2 cellular contexts compared by ENCODE assay signal in the genomic region with DNA sequence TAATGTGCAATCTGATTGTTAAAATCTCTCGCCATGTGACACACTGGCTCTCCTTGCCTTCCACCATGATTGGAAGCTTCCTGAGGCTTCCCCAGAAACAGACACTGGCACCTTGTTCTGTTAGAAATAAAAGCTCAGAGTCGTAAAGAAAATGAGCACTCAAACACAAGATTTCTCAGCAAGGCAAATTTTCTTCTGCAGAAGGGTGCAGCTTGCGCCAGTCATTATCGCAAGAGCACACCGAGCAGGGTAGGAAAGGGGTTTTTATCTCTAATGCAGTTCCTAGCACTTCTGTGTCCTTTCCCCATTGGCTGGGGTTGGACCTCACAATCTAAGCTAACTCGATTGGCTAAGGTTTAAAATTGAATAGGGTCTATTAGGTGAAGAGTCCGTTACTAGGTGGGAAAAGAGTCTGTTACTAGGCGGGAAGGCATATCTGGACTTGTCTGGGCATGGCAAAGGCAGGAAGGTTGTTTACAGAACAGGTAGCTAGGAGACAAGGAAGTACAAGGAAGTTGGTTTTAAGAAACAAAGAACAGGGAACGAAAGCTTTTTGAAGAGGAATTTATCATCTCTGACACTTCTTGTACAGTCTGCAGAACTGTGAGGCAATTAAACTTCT.
TF ChIP-seq lines count a peak whose summit lies in the region.

No MANE protein-coding gene starts in this region.

TF ChIP-seq in GM23338, 12 proteins besides CTCF, POLR2A, EP300 and RAD21 (continues in another document):
- TF ChIP-seq ZNF114 (CRISPR knock-in tag; IDR thresholded peaks at IDR 0.05) (no peak), CREB1 (CRISPR knock-in tag; IDR thresholded peaks at IDR 0.05; ENCODE audit: low read depth) (no peak), NANOG (IDR thresholded peaks at IDR 0.05; ENCODE audit: borderline replicate concordance) (no peak), POLR2AphosphoS5 (IDR thresholded peaks at IDR 0.05; ENCODE audit: low read depth) (no peak), STAT1 (IDR thresholded peaks at IDR 0.05; ENCODE audit: unreplicated experiment) (no peak), EZH2phosphoT487 (IDR thresholded peaks at IDR 0.05; ENCODE audit: unreplicated experiment) (no peak)
- TF ChIP-seq, protein P1, sequence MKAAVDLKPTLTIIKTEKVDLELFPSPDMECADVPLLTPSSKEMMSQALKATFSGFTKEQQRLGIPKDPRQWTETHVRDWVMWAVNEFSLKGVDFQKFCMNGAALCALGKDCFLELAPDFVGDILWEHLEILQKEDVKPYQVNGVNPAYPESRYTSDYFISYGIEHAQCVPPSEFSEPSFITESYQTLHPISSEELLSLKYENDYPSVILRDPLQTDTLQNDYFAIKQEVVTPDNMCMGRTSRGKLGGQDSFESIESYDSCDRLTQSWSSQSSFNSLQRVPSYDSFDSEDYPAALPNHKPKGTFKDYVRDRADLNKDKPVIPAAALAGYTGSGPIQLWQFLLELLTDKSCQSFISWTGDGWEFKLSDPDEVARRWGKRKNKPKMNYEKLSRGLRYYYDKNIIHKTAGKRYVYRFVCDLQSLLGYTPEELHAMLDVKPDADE (IDR thresholded peaks at IDR 0.05), result no peak
- TF ChIP-seq, protein P2, sequence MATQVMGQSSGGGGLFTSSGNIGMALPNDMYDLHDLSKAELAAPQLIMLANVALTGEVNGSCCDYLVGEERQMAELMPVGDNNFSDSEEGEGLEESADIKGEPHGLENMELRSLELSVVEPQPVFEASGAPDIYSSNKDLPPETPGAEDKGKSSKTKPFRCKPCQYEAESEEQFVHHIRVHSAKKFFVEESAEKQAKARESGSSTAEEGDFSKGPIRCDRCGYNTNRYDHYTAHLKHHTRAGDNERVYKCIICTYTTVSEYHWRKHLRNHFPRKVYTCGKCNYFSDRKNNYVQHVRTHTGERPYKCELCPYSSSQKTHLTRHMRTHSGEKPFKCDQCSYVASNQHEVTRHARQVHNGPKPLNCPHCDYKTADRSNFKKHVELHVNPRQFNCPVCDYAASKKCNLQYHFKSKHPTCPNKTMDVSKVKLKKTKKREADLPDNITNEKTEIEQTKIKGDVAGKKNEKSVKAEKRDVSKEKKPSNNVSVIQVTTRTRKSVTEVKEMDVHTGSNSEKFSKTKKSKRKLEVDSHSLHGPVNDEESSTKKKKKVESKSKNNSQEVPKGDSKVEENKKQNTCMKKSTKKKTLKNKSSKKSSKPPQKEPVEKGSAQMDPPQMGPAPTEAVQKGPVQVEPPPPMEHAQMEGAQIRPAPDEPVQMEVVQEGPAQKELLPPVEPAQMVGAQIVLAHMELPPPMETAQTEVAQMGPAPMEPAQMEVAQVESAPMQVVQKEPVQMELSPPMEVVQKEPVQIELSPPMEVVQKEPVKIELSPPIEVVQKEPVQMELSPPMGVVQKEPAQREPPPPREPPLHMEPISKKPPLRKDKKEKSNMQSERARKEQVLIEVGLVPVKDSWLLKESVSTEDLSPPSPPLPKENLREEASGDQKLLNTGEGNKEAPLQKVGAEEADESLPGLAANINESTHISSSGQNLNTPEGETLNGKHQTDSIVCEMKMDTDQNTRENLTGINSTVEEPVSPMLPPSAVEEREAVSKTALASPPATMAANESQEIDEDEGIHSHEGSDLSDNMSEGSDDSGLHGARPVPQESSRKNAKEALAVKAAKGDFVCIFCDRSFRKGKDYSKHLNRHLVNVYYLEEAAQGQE (IDR thresholded peaks at IDR 0.05; ENCODE audit: unreplicated experiment), result no peak
- TF ChIP-seq, protein P3, sequence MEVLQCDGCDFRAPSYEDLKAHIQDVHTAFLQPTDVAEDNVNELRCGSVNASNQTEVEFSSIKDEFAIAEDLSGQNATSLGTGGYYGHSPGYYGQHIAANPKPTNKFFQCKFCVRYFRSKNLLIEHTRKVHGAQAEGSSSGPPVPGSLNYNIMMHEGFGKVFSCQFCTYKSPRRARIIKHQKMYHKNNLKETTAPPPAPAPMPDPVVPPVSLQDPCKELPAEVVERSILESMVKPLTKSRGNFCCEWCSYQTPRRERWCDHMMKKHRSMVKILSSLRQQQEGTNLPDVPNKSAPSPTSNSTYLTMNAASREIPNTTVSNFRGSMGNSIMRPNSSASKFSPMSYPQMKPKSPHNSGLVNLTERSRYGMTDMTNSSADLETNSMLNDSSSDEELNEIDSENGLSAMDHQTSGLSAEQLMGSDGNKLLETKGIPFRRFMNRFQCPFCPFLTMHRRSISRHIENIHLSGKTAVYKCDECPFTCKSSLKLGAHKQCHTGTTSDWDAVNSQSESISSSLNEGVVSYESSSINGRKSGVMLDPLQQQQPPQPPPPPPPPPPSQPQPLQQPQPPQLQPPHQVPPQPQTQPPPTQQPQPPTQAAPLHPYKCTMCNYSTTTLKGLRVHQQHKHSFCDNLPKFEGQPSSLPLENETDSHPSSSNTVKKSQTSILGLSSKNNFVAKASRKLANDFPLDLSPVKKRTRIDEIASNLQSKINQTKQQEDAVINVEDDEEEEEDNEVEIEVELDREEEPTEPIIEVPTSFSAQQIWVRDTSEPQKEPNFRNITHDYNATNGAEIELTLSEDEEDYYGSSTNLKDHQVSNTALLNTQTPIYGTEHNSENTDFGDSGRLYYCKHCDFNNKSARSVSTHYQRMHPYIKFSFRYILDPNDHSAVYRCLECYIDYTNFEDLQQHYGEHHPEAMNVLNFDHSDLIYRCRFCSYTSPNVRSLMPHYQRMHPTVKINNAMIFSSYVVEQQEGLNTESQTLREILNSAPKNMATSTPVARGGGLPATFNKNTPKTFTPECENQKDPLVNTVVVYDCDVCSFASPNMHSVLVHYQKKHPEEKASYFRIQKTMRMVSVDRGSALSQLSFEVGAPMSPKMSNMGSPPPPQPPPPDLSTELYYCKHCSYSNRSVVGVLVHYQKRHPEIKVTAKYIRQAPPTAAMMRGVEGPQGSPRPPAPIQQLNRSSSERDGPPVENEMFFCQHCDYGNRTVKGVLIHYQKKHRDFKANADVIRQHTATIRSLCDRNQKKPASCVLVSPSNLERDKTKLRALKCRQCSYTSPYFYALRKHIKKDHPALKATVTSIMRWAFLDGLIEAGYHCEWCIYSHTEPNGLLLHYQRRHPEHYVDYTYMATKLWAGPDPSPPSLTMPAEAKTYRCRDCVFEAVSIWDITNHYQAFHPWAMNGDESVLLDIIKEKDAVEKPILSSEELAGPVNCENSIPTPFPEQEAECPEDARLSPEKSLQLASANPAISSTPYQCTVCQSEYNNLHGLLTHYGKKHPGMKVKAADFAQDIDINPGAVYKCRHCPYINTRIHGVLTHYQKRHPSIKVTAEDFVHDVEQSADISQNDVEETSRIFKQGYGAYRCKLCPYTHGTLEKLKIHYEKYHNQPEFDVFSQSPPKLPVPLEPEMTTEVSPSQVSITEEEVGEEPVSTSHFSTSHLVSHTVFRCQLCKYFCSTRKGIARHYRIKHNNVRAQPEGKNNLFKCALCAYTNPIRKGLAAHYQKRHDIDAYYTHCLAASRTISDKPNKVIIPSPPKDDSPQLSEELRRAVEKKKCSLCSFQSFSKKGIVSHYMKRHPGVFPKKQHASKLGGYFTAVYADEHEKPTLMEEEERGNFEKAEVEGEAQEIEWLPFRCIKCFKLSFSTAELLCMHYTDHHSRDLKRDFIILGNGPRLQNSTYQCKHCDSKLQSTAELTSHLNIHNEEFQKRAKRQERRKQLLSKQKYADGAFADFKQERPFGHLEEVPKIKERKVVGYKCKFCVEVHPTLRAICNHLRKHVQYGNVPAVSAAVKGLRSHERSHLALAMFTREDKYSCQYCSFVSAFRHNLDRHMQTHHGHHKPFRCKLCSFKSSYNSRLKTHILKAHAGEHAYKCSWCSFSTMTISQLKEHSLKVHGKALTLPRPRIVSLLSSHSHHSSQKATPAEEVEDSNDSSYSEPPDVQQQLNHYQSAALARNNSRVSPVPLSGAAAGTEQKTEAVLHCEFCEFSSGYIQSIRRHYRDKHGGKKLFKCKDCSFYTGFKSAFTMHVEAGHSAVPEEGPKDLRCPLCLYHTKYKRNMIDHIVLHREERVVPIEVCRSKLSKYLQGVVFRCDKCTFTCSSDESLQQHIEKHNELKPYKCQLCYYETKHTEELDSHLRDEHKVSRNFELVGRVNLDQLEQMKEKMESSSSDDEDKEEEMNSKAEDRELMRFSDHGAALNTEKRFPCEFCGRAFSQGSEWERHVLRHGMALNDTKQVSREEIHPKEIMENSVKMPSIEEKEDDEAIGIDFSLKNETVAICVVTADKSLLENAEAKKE (CRISPR knock-in tag; IDR thresholded peaks at IDR 0.05), result no peak

TF ChIP-seq in H1, 55 proteins besides CTCF, POLR2A, EP300 and RAD21:
- no peak for TF ChIP-seq CHD1 (IDR thresholded peaks at IDR 0.05; ENCODE audit: low read depth, low read length)
- TF ChIP-seq CBX8 (IDR thresholded peaks at IDR 0.05; ENCODE audit: borderline replicate concordance, low read depth, low read length), result no peak
- TF ChIP-seq TEAD4 (IDR thresholded peaks at IDR 0.05; ENCODE audit: low read depth, low read length), result no peak
- TF ChIP-seq HDAC6 (IDR thresholded peaks at IDR 0.05; ENCODE audit: low read depth, low read length), result no peak
- TF ChIP-seq SP4 (IDR thresholded peaks at IDR 0.05; ENCODE audit: low read length), result no peak
- TF ChIP-seq SIRT6 (IDR thresholded peaks at IDR 0.05; ENCODE audit: low read length), result no peak
- no peak for TF ChIP-seq SUZ12 (IDR thresholded peaks at IDR 0.05; ENCODE audit: low read length)
- TF ChIP-seq POU5F1 (IDR thresholded peaks at IDR 0.05; ENCODE audit: low read depth, low read length), result no peak
- TF ChIP-seq SP1 (IDR thresholded peaks at IDR 0.05; ENCODE audit: low read depth, low read length), result no peak
- TF ChIP-seq KDM4A (IDR thresholded peaks at IDR 0.05; ENCODE audit: low read depth, low read length, severe bottlenecking), result no peak
- no peak for TF ChIP-seq RNF2 (IDR thresholded peaks at IDR 0.05; ENCODE audit: borderline replicate concordance, low read depth, low read length, missing control alignments, poor library complexity, severe bottlenecking)
- TF ChIP-seq BRCA1 (IDR thresholded peaks at IDR 0.05; ENCODE audit: low read depth, low read length), result no peak
- TF ChIP-seq, protein P4, sequence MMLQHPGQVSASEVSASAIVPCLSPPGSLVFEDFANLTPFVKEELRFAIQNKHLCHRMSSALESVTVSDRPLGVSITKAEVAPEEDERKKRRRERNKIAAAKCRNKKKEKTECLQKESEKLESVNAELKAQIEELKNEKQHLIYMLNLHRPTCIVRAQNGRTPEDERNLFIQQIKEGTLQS (IDR thresholded peaks at IDR 0.05; ENCODE audit: insufficient read depth, low read depth, low read length), result no peak
- no peak for TF ChIP-seq HDAC2 (IDR thresholded peaks at IDR 0.05; ENCODE audit: borderline replicate concordance in 1 of 2, low read depth in 2 of 2, low read length in 2 of 2)
- TF ChIP-seq, protein P5, sequence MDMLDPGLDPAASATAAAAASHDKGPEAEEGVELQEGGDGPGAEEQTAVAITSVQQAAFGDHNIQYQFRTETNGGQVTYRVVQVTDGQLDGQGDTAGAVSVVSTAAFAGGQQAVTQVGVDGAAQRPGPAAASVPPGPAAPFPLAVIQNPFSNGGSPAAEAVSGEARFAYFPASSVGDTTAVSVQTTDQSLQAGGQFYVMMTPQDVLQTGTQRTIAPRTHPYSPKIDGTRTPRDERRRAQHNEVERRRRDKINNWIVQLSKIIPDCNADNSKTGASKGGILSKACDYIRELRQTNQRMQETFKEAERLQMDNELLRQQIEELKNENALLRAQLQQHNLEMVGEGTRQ (IDR thresholded peaks at IDR 0.05; ENCODE audit: low read length), result no peak
- TF ChIP-seq TBP (IDR thresholded peaks at IDR 0.05; ENCODE audit: low read depth, low read length), result no peak
- TF ChIP-seq TAF1 (IDR thresholded peaks at IDR 0.05; ENCODE audit: low read depth, low read length), result no peak
